Comparison of ENCODE assay signal across 19 cellular contexts in the genomic region with DNA sequence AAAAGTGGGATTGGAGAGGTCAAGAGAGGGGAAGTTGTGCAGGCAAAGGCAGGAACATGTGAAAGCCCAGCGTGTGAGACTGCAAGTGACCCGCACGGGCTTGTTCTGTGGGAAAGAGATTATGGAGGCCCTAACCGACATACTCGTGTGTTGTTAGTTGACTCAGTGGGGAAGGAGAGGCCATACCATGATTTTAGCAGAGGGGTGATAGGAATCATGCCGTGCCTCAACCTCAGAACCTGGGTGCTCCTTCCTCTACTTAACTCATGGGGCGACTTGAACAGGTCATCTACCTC. TPM values are rescaled to one million over a fixed set of nuclear protein-coding genes. Genes with fewer than 3 reads are reported as not detected.
DNase-seq lines count a peak whose midpoint lies in the region; ATAC-seq and TF ChIP-seq lines count a peak whose summit lies in the region.
"Had no signal": no experiment of that assay in that cellular context is flagged by ENCODE, and none has a peak within 500 bp of the region (broad histone marks: within the 10 kb centered on the region; RNA-seq: fewer than 3 reads in every experiment).

No MANE protein-coding gene starts in this region.

- H4K91ac ChIP-seq in trophoblast cell (ENCODE audit: low read depth, low read length), result peak overlapping the region; percentile 29

- H3K4me3 Mint-ChIP-seq in CD4-positive, alpha-beta memory T cell, result peak overlapping the region in 5 of 8 donors; percentile 68 to 79 (median 73)
- peak overlapping the region; percentile 76 for H3K4me3 Mint-ChIP-seq in T-helper 17 cell
- H3K4me3 Mint-ChIP-seq in stimulated activated naive CD8-positive, alpha-beta T cell treated with anti-CD3 and anti-CD28 coated beads, Interleukin-15, amount 100 ng/mL, for 72 hours, result no peak overlapping the region

- no peak overlapping the region for H3K4me2 ChIP-seq in trophoblast cell (ENCODE audit: low read length)

- H3K18ac ChIP-seq in trophoblast cell (ENCODE audit: low read length), result no peak overlapping the region

- H2BK5ac ChIP-seq in trophoblast cell (ENCODE audit: low read depth, low read length, poor library complexity), result no peak overlapping the region

- peaks cover 27% of the 10 kb centered on the region for H3K4me1 ChIP-seq in CD4-positive, alpha-beta memory T cell (ENCODE audit: insufficient read depth, low read length)
- peaks cover 25 to 33% of the 10 kb centered on the region in 2 experiments for H3K4me1 ChIP-seq in trophoblast cell (ENCODE audit: control insufficient read depth in 1 of 2, insufficient read depth in 2 of 2, low read length in 2 of 2)
- H3K4me1 ChIP-seq in stomach, result no peaks in the 10 kb centered on the region

- no peak overlapping the region for H2AK5ac ChIP-seq in trophoblast cell (ENCODE audit: low read length)

- H3K36me3 ChIP-seq in CD4-positive, alpha-beta memory T cell (ENCODE audit: insufficient read depth, low read length), result no peaks in the 10 kb centered on the region
- H3K36me3 ChIP-seq in trophoblast cell (ENCODE audit: control insufficient read depth in 1 of 2, insufficient read depth in 2 of 2, low read length in 2 of 2), result no peaks in the 10 kb centered on the region
- no peaks in the 10 kb centered on the region for H3K36me3 ChIP-seq in stomach

- H3K4ac ChIP-seq in trophoblast cell (ENCODE audit: low read depth, low read length), result no peak overlapping the region

- H4K8ac ChIP-seq in trophoblast cell (ENCODE audit: low read depth, low read length), result no peak overlapping the region

- H3K27ac ChIP-seq in CD4-positive, alpha-beta memory T cell (ENCODE audit: low read depth, low read length), result no peak overlapping the region
- H3K27ac ChIP-seq in epithelial cell of prostate, result no peak overlapping the region
- H3K27ac ChIP-seq in trophoblast cell (ENCODE audit: low read depth, low read length), result no peak overlapping the region
- no peak overlapping the region for H3K27ac ChIP-seq in stomach
- H3K27ac ChIP-seq: RWPE1 had no signal

- H3K27ac Mint-ChIP-seq in CD4-positive, alpha-beta memory T cell, result peak overlapping the region in 2 of 7 donors; percentile 43 to 68
- peak overlapping the region; percentile 83 for H3K27ac Mint-ChIP-seq in T-helper 17 cell
- H3K27ac Mint-ChIP-seq in stimulated activated naive CD8-positive, alpha-beta T cell treated with anti-CD3 and anti-CD28 coated beads, Interleukin-15, amount 100 ng/mL, for 72 hours, result peak overlapping the region in 1 of 2 donors; percentile 5

- POLR2A ChIA-PET in CD4-positive, alpha-beta memory T cell (lab: Charles Lee; ENCODE audit: partially characterized antibody), result no interaction called here

- CTCF ChIA-PET in CD4-positive, alpha-beta memory T cell (lab: Charles Lee; ENCODE audit: partially characterized antibody), result no interaction called here

- H3K9ac ChIP-seq in trophoblast cell (ENCODE audit: low read length), result no peak overlapping the region

- peaks cover 2 to 13% of the 10 kb centered on the region in 2 donors for H3K27me3 Mint-ChIP-seq in CD4-positive, alpha-beta memory T cell
- H3K27me3 Mint-ChIP-seq in T-helper 17 cell, result no peaks in the 10 kb centered on the region
- peaks cover 22% of the 10 kb centered on the region for H3K27me3 Mint-ChIP-seq in stimulated activated naive CD8-positive, alpha-beta T cell treated with anti-CD3 and anti-CD28 coated beads, Interleukin-15, amount 100 ng/mL, for 72 hours

- ATAC-seq in T-helper 17 cell, result peak; percentile 22
- no peak for ATAC-seq in stimulated activated naive CD8-positive, alpha-beta T cell treated with anti-CD3 and anti-CD28 coated beads, Interleukin-15, amount 100 ng/mL, for 72 hours
- ATAC-seq: PC-3 had no signal

- no peak overlapping the region for H2BK120ac ChIP-seq in trophoblast cell (ENCODE audit: insufficient read depth, low read length, poor library complexity)

- no peaks in the 10 kb centered on the region for H3K9me3 ChIP-seq in CD4-positive, alpha-beta memory T cell (ENCODE audit: control insufficient read depth in 1 of 2, low read length in 2 of 2)
- H3K9me3 ChIP-seq in T-helper 17 cell (ENCODE audit: control insufficient read depth, low read length, poor library complexity, severe bottlenecking) (no peaks in the 10 kb centered on the region), trophoblast cell (ENCODE audit: insufficient read depth, low read depth, low read length) (no peaks in the 10 kb centered on the region), stomach (no peaks in the 10 kb centered on the region)

- no peak for TF ChIP-seq CTCF in stomach (IDR thresholded peaks at IDR 0.05)

- no peak overlapping the region for H3K14ac ChIP-seq in trophoblast cell (ENCODE audit: low read length)

- peaks cover 14 to 36% (median 27%) of the 10 kb centered on the region in 4 donors for H3K4me1 Mint-ChIP-seq in CD4-positive, alpha-beta memory T cell
- peaks cover 45% of the 10 kb centered on the region for H3K4me1 Mint-ChIP-seq in T-helper 17 cell
- H3K4me1 Mint-ChIP-seq in stimulated activated naive CD8-positive, alpha-beta T cell treated with anti-CD3 and anti-CD28 coated beads, Interleukin-15, amount 100 ng/mL, for 72 hours, result peaks cover 23% of the 10 kb centered on the region

- peaks cover 10% of the 10 kb centered on the region for H3K79me1 ChIP-seq in trophoblast cell (ENCODE audit: low read length)

- WGBS in trophoblast cell (ENCODE audit: extremely low coverage, insufficient coverage, insufficient read length), result no CpG with 5 or more reads among the region's 7 CpGs
- WGBS in stomach, 5 donors, result 52 to 65% (median 58%) methylated on average over 7 of the region's 7 CpGs

- no peak overlapping the region for H2BK12ac ChIP-seq in trophoblast cell (ENCODE audit: low read length)

- H3K4me3 ChIP-seq in CD4-positive, alpha-beta memory T cell (ENCODE audit: low read length in 2 of 2), result no peak overlapping the region
- H3K4me3 ChIP-seq in trophoblast cell (ENCODE audit: low read depth, low read length), result no peak overlapping the region
- H3K4me3 ChIP-seq in stomach, result no peak overlapping the region

- TF ChIP-seq EP300 in stomach (IDR thresholded peaks at IDR 0.05), result no peak

- H3K79me2 ChIP-seq in trophoblast cell (ENCODE audit: control insufficient read depth, insufficient read depth, low read length, poor library complexity), result no peaks in the 10 kb centered on the region

- no peak for DNase-seq in CD4-positive, alpha-beta memory T cell
- DNase-seq in T-helper 17 cell, result no peak
- DNase-seq in epithelial cell of prostate (ENCODE audit: low read depth, low spot score), result peak; percentile 64
- no peak for DNase-seq in trophoblast cell
- DNase-seq in ecto neural progenitor cell (ENCODE audit: low spot score), result no peak
- no peak for DNase-seq in activated gamma-delta T cell treated with Interleukin-2 at 50 U/mL for 16 hours
- no peak for DNase-seq in stomach
- DNase-seq in stimulated activated naive CD8-positive, alpha-beta T cell treated with anti-CD3 and anti-CD28 coated beads, Interleukin-15, amount 100 ng/mL, for 72 hours, result no peak
- DNase-seq: COR-L47, HCEC 1CT, NCI-H1105 treated with DMSO at 0.1 percent for 48 hours, NCI-H1694, NCI-H2107, NCI-H510A treated with DMSO at 0.1 percent for 48 hours, NCI-H82, PC-3, SIG-M5 had no signal

- H3K36me3 Mint-ChIP-seq in CD4-positive, alpha-beta memory T cell, result no peaks in the 10 kb centered on the region
- H3K36me3 Mint-ChIP-seq in T-helper 17 cell (ENCODE audit: low read depth), result peaks cover 3% of the 10 kb centered on the region
- H3K36me3 Mint-ChIP-seq: CD14-positive monocyte had no signal

- H3K23ac ChIP-seq in trophoblast cell (ENCODE audit: low read length), result no peak overlapping the region

- H4K12ac ChIP-seq in trophoblast cell (ENCODE audit: low read depth, low read length), result no peak overlapping the region

- no peaks in the 10 kb centered on the region for H3K27me3 ChIP-seq in CD4-positive, alpha-beta memory T cell (ENCODE audit: insufficient read depth, low read length)
- H3K27me3 ChIP-seq in trophoblast cell (ENCODE audit: insufficient read depth, low read length) (no peaks in the 10 kb centered on the region), stomach (peaks cover 0 to 56% (median 14%) of the 10 kb centered on the region in 3 donors)

- no peaks in the 10 kb centered on the region for H3K9me3 Mint-ChIP-seq in CD4-positive, alpha-beta memory T cell
- H3K9me3 Mint-ChIP-seq in stimulated activated naive CD8-positive, alpha-beta T cell treated with anti-CD3 and anti-CD28 coated beads, Interleukin-15, amount 100 ng/mL, for 72 hours, result no peaks in the 10 kb centered on the region

- no peak overlapping the region for H2AFZ ChIP-seq in trophoblast cell (ENCODE audit: insufficient read depth, low read length, poor library complexity)

- intact Hi-C loops in CD4-positive, alpha-beta memory T cell (cut with micrococcal nuclease), result no loop called here
- intact Hi-C loops in stomach (cut with DNase I; ENCODE audit: low total_unique reads), result no loop called here

- TF ChIP-seq POLR2A in stomach (IDR thresholded peaks at IDR 0.05), result no peak

RNA-seq across cellular contexts. Expression of gene PGLYRP3, which starts 19.3 kb away (rescaled TPM):
- not detected for total RNA-seq in CD4-positive, alpha-beta memory T cell
- not detected for polyA plus RNA-seq in CD4-positive, alpha-beta memory T cell
- not detected for total RNA-seq in T-helper 17 cell
- polyA plus RNA-seq in trophoblast cell (2013), result 0.12 and 0.25 TPM in 2 replicates
- total RNA-seq in stomach, result not detected
- polyA plus RNA-seq in stomach, result 1 to 10 TPM in 1 of 3 donors, not detected in 2; 1.6 TPM
- total RNA-seq: PC-3 had no signal
- polyA plus RNA-seq: CD14-positive monocyte had no signal

RNA-seq across cellular contexts. Expression of gene LORICRIN, which starts 33.9 kb away (rescaled TPM):
- total RNA-seq in CD4-positive, alpha-beta memory T cell, result not detected
- not detected for polyA plus RNA-seq in CD4-positive, alpha-beta memory T cell
- total RNA-seq in T-helper 17 cell (not detected), stomach (not detected)
- polyA plus RNA-seq in trophoblast cell (2013), result 0.03 TPM in 1 of 2 replicates, not detected in the other
- not detected for polyA plus RNA-seq in stomach
- total RNA-seq: PC-3 had no signal
- polyA plus RNA-seq: CD14-positive monocyte had no signal

RNA-seq across cellular contexts. Expression of gene PGLYRP4, which starts 55.2 kb away (rescaled TPM):
- not detected for total RNA-seq in CD4-positive, alpha-beta memory T cell
- polyA plus RNA-seq in CD4-positive, alpha-beta memory T cell, result not detected
- total RNA-seq in T-helper 17 cell (not detected), stomach (not detected)
- 3.6 and 3.8 TPM in 2 replicates for polyA plus RNA-seq in trophoblast cell (2013)
- 1 to 10 TPM in 1 of 3 donors, not detected in 2; 4.3 TPM for polyA plus RNA-seq in stomach
- total RNA-seq: PC-3 had no signal
- polyA plus RNA-seq: CD14-positive monocyte had no signal

Comparison
In these comparisons a context has a peak if more than half of its experiments do, and no peak if none do; other contexts are left out.
1. H3K4me3 Mint-ChIP-seq: peak in CD4-positive, alpha-beta memory T cell (5 of 8) and T-helper 17 cell (single experiment); none in stimulated activated naive CD8-positive, alpha-beta T cell treated with anti-CD3 and anti-CD28 coated beads, Interleukin-15, amount 100 ng/mL, for 72 hours (0 of 2).